15 cellular contexts compared by ENCODE assay signal in genomic region chr2:69667805-69668382, GRCh38. TPM values are rescaled to one million over a fixed set of nuclear protein-coding genes. Genes with fewer than 3 reads are reported as not detected.
A peak's percentile ranks its signal among the peaks of the same experiment; 100 is the strongest.
DNase-seq lines count a peak whose midpoint lies in the region; ATAC-seq, FAIRE-seq and TF ChIP-seq lines count a peak whose summit lies in the region.
"Had no signal": no experiment of that assay in that cellular context is flagged by ENCODE, and none has a peak within 500 bp of the region (broad histone marks: within the 10 kb centered on the region; RNA-seq: fewer than 3 reads in every experiment).

No MANE protein-coding gene starts in this region.

- H3K4me1 ChIP-seq in cardiac muscle cell (ENCODE audit: low read depth) (peaks cover 5% of the 10 kb centered on the region), heart right ventricle (peaks cover 0 to 9% (median 0%) of the 10 kb centered on the region in 9 donors), mesenchymal stem cell (ENCODE audit: control insufficient read depth, insufficient read depth, low read depth, low read length) (peaks cover 3% of the 10 kb centered on the region)

- H3K9me3 ChIP-seq in cardiac muscle cell (ENCODE audit: low read depth) (no peaks in the 10 kb centered on the region), heart right ventricle (peaks cover 0 to 27% (median 0%) of the 10 kb centered on the region in 11 donors), mesenchymal stem cell (ENCODE audit: control insufficient read depth, low read length) (no peaks in the 10 kb centered on the region)

- H3K79me1 ChIP-seq in mesenchymal stem cell (replicated peaks; ENCODE audit: low read length, poor library complexity, severe bottlenecking) = no peaks in the 10 kb centered on the region

- no peak overlapping the region for H4K8ac ChIP-seq in mesenchymal stem cell (ENCODE audit: low read length)

- no peak for FAIRE-seq in bronchial epithelial cell (lab: Jason Lieb, UNC)

- H4K91ac ChIP-seq in mesenchymal stem cell (ENCODE audit: low read length) = no peak overlapping the region

- no peak overlapping the region for H3K9ac ChIP-seq in mesenchymal stem cell (ENCODE audit: low read length)

- no peak overlapping the region for H2BK12ac ChIP-seq in mesenchymal stem cell (ENCODE audit: low read length in 2 of 2)

- intact Hi-C loops in heart right ventricle (cut with DNase I) = no loop called here

- H3K4ac ChIP-seq in mesenchymal stem cell (ENCODE audit: low read depth in 1 of 2, low read length in 2 of 2) = no peak overlapping the region

- H2BK120ac ChIP-seq in mesenchymal stem cell (ENCODE audit: low read depth, low read length) = no peak overlapping the region

- DNase-seq in cardiac muscle cell (ENCODE audit: low read depth in 1 of 2, low spot score in 1 of 2) = peak in 1 of 2 donors; percentile 15
- DNase-seq in heart right ventricle = no peak
- peak; percentile 97 for DNase-seq in bronchial epithelial cell (ENCODE audit: low read depth)
- no peak for DNase-seq in mesenchymal stem cell
- no peak for DNase-seq in NCI-H446 (lab: John Stamatoyannopoulos, UW)
- DNase-seq in activated gamma-delta T cell treated with Interleukin-2 at 50 U/mL for 16 hours = no peak
- DNase-seq in stimulated activated CD4-positive, alpha-beta T cell treated with anti-CD3 and anti-CD28 coated beads, Interleukin-4, amount 100 ng/mL, for 1 hour = no peak
- DNase-seq: activated CD4-positive, alpha-beta T cell treated with anti-CD3 and anti-CD28 coated beads for 36 hours; activated T-cell treated with anti-CD3 and anti-CD28 coated beads, Interleukin-2, amount 50 U/mL, for 4 hours; effector CD8-positive, alpha-beta T cell; NCI-H446 treated with DMSO at 0.1 percent for 48 hours; PC-9; substantia nigra; T-cell had no signal

- no peak overlapping the region for H2BK15ac ChIP-seq in mesenchymal stem cell (ENCODE audit: low read depth, poor library complexity, severe bottlenecking)

- no peak overlapping the region for H3K23ac ChIP-seq in mesenchymal stem cell (ENCODE audit: low read length in 2 of 2)

- WGBS in heart right ventricle, 2 donors = 74% methylated on average over 7 of the region's 7 CpGs
- 74% methylated on average over 6 of the region's 7 CpGs for WGBS in mesenchymal stem cell

- H2AK5ac ChIP-seq in mesenchymal stem cell (ENCODE audit: low read length, severe bottlenecking) = no peak overlapping the region

- no peak overlapping the region for H3K4me2 ChIP-seq in mesenchymal stem cell (ENCODE audit: low read length, poor library complexity, severe bottlenecking)
- H3K4me2 ChIP-seq: PC-9 had no signal

- H2AFZ ChIP-seq in mesenchymal stem cell (ENCODE audit: low read depth, low read length) = no peak overlapping the region
- H2AFZ ChIP-seq: PC-9 had no signal

- H3K4me3 ChIP-seq in cardiac muscle cell (no peak overlapping the region), heart right ventricle (no peak overlapping the region), bronchial epithelial cell (ENCODE audit: low read depth, low read length) (no peak overlapping the region), mesenchymal stem cell (ENCODE audit: insufficient read depth in 1 of 2, low read depth in 1 of 2, low read length in 2 of 2) (no peak overlapping the region)
- H3K4me3 ChIP-seq: PC-9 had no signal

- ATAC-seq in heart right ventricle = no peak
- ATAC-seq in HG02588 (IDR thresholded peaks at IDR 0.05; ENCODE audit: unreplicated experiment) = no peak
- ATAC-seq: activated CD4-positive, alpha-beta T cell treated with anti-CD3 and anti-CD28 coated beads for 36 hours; activated T-cell treated with anti-CD3 and anti-CD28 coated beads, Interleukin-2, amount 50 U/mL, for 4 hours; T-cell had no signal

- no peak overlapping the region for H2BK5ac ChIP-seq in mesenchymal stem cell (ENCODE audit: low read depth, low read length, poor library complexity, severe bottlenecking)

- H3K27me3 ChIP-seq in cardiac muscle cell = no peaks in the 10 kb centered on the region
- no peaks in the 10 kb centered on the region for H3K27me3 ChIP-seq in heart right ventricle
- H3K27me3 ChIP-seq in bronchial epithelial cell (ENCODE audit: control insufficient read depth, insufficient read depth, low read length) = no peaks in the 10 kb centered on the region
- no peaks in the 10 kb centered on the region for H3K27me3 ChIP-seq in mesenchymal stem cell (ENCODE audit: control insufficient read depth in 1 of 2, insufficient read depth in 1 of 2, low read length in 2 of 2)

- no peaks in the 10 kb centered on the region for H3K36me3 ChIP-seq in cardiac muscle cell
- no peaks in the 10 kb centered on the region for H3K36me3 ChIP-seq in heart right ventricle
- no peaks in the 10 kb centered on the region for H3K36me3 ChIP-seq in bronchial epithelial cell (ENCODE audit: control insufficient read depth, insufficient read depth, low read length)
- H3K36me3 ChIP-seq in mesenchymal stem cell (ENCODE audit: control insufficient read depth in 1 of 2, insufficient read depth in 2 of 2, low read depth in 1 of 2, low read length in 2 of 2) = no peaks in the 10 kb centered on the region

- TF ChIP-seq CTCF in cardiac muscle cell (IDR thresholded peaks at IDR 0.05; ENCODE audit: low read depth, low read length) (no peak), heart right ventricle (IDR thresholded peaks at IDR 0.05) (no peak), bronchial epithelial cell (IDR thresholded peaks at IDR 0.05; ENCODE audit: insufficient read depth, low read length, severe bottlenecking) (no peak)

- H3K18ac ChIP-seq in mesenchymal stem cell (ENCODE audit: low read depth in 1 of 2, low read length in 2 of 2) = no peak overlapping the region

- H3K14ac ChIP-seq in mesenchymal stem cell (ENCODE audit: low read length in 2 of 2) = no peak overlapping the region

- H3K27ac ChIP-seq in cardiac muscle cell = peak overlapping the region; percentile 36
- peak overlapping the region in 1 of 10 donors; percentile 34 for H3K27ac ChIP-seq in heart right ventricle
- peak overlapping the region; percentile 35 for H3K27ac ChIP-seq in mesenchymal stem cell (ENCODE audit: low read length, poor library complexity, severe bottlenecking)
- H3K27ac ChIP-seq: PC-9 had no signal

RNA-seq across cellular contexts. Expression of gene AAK1, which starts 24.4 kb away (rescaled TPM):
- total RNA-seq in cardiac muscle cell (47.4 and 50.0 TPM in 2 replicates), heart right ventricle (100 to 1,000 TPM in 7 of 10 donors, 10 to 100 TPM in 3; 70.2 to 148 (median 125) TPM), bronchial epithelial cell (17.9 and 32.5 TPM in 2 replicates)
- polyA plus RNA-seq in cardiac muscle cell (50.3 and 57.2 TPM in 2 replicates), heart right ventricle (10 to 100 TPM; 10.1 to 34.2 TPM)
- polyA plus RNA-seq in mesenchymal stem cell (2013, experiment 1 of 2) = 54.5 TPM
- 49.2 TPM for polyA plus RNA-seq in mesenchymal stem cell (2013, experiment 2 of 2)
